8 cellular contexts compared by ENCODE assay signal in the genomic region with DNA sequence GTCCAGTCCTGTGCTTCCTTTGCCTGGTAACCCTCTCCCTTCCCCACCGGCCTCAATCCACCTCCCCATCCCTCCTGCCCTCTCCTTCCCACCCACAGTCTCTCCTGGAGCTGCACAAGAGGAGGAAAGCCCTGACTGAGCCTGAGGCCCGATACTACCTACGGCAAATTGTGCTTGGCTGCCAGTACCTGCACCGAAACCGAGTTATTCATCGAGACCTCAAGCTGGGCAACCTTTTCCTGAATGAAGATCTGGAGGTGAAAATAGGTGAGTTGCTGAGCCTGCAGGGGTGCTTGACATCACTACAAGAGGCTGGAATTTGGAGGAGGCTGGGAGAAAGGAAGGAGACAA. TPM values are rescaled to one million over a fixed set of nuclear protein-coding genes. Genes with fewer than 3 reads are reported as not detected.
A peak's percentile ranks its signal among the peaks of the same experiment; 100 is the strongest.
DNase-seq lines count a peak whose midpoint lies in the region; ATAC-seq and TF ChIP-seq lines count a peak whose summit lies in the region.

No MANE protein-coding gene starts in this region.

- H3K27me3 ChIP-seq in Caco-2 (replicated peaks; ENCODE audit: control insufficient read depth, insufficient read depth, low read length) = no peaks in the 10 kb centered on the region
- H3K27me3 ChIP-seq in naive thymus-derived CD4-positive, alpha-beta T cell (ENCODE audit: control insufficient read depth in 2 of 2, insufficient read depth in 2 of 2, low read length in 2 of 2) = no peaks in the 10 kb centered on the region

- H3K9me3 Mint-ChIP-seq in Caco-2 (ENCODE audit: unreplicated experiment) (no peaks in the 10 kb centered on the region), brain (peaks cover 0 to 5% (median 0%) of the 10 kb centered on the region in 5 experiments)
- no peaks in the 10 kb centered on the region for H3K9me3 Mint-ChIP-seq in naive thymus-derived CD4-positive, alpha-beta T cell

- peaks cover 5% of the 10 kb centered on the region for H3K4me1 Mint-ChIP-seq in Caco-2 (ENCODE audit: low read depth, unreplicated experiment)
- peaks cover 51% of the 10 kb centered on the region for H3K4me1 Mint-ChIP-seq in brain
- peaks cover 10 to 47% (median 23%) of the 10 kb centered on the region in 7 donors for H3K4me1 Mint-ChIP-seq in naive thymus-derived CD4-positive, alpha-beta T cell

- peak overlapping the region; percentile 90 for H3K27ac ChIP-seq in KOPT-K1 (ENCODE audit: low read depth, low read length, poor library complexity, severe bottlenecking)
- H3K27ac ChIP-seq in naive thymus-derived CD4-positive, alpha-beta T cell (ENCODE audit: low read depth, low read length) = no peak overlapping the region

- peak overlapping the region; percentile 83 for H3K4me3 ChIP-seq in Caco-2 (ENCODE audit: low read depth, low read length)
- no peak overlapping the region for H3K4me3 ChIP-seq in naive thymus-derived CD4-positive, alpha-beta T cell (ENCODE audit: low read length)

- H3K4me1 ChIP-seq in Caco-2 = peaks cover 19% of the 10 kb centered on the region
- peaks cover 9 to 10% of the 10 kb centered on the region in 2 donors for H3K4me1 ChIP-seq in naive thymus-derived CD4-positive, alpha-beta T cell (ENCODE audit: control insufficient read depth in 2 of 2, insufficient read depth in 2 of 2, low read length in 2 of 2)

- DNase-seq in Caco-2 = no peak
- DNase-seq in naive thymus-derived CD4-positive, alpha-beta T cell = no peak
- no peak for DNase-seq in RKO (ENCODE audit: low spot score)
- no peak for DNase-seq in GM19238 (ENCODE audit: insufficient read length, low spot score)
- no peak for DNase-seq in NCI-H1436 treated with DMSO at 0.1 percent for 48 hours (lab: John Stamatoyannopoulos, UW)
- no peak for DNase-seq in UCSD-AML1 (lab: John Stamatoyannopoulos, UW; ENCODE audit: unreplicated experiment)

- intact Hi-C loops in Caco-2 (cut with micrococcal nuclease; ENCODE audit: unreplicated experiment) = loop anchor here (5.0 kb wide), 2 partner anchors 38 to 857 kb away; a partner anchor contains a TSS
- intact Hi-C loops in naive thymus-derived CD4-positive, alpha-beta T cell (cut with micrococcal nuclease) = loop anchor here (2.0 to 10.0 kb wide), 3 partner anchors 39 to 335 kb away; a partner anchor contains a TSS

- H3K9me3 ChIP-seq in Caco-2 = no peaks in the 10 kb centered on the region
- H3K9me3 ChIP-seq in KOPT-K1 (ENCODE audit: insufficient read depth, low read length, poor library complexity, severe bottlenecking) = no peaks in the 10 kb centered on the region
- H3K9me3 ChIP-seq in naive thymus-derived CD4-positive, alpha-beta T cell (ENCODE audit: control insufficient read depth in 2 of 3, low read length in 3 of 3) = no peaks in the 10 kb centered on the region

- no TSS peak for BruUV-seq in Caco-2 (replicated peaks; lab: Mats Ljungman, UMichigan)

- H3K36me3 Mint-ChIP-seq in Caco-2 (ENCODE audit: insufficient read depth, unreplicated experiment) = peaks cover 63% of the 10 kb centered on the region
- H3K36me3 Mint-ChIP-seq in brain = peaks cover 30% of the 10 kb centered on the region
- peaks cover 4 to 23% (median 4%) of the 10 kb centered on the region in 5 donors for H3K36me3 Mint-ChIP-seq in naive thymus-derived CD4-positive, alpha-beta T cell

- H3K27me3 Mint-ChIP-seq in Caco-2 (ENCODE audit: insufficient read depth, unreplicated experiment) = no peaks in the 10 kb centered on the region
- peaks cover 3% of the 10 kb centered on the region for H3K27me3 Mint-ChIP-seq in brain
- H3K27me3 Mint-ChIP-seq in naive thymus-derived CD4-positive, alpha-beta T cell = peaks cover 0 to 9% (median 0%) of the 10 kb centered on the region in 5 donors

- no peak for TF ChIP-seq CTCF in Caco-2 (IDR thresholded peaks at IDR 0.05; ENCODE audit: insufficient read depth in 1 of 2, low read depth in 1 of 2, low read length in 1 of 2, severe bottlenecking in 1 of 2, unreplicated experiment in 1 of 2)
- TF ChIP-seq CTCF in brain (conservative IDR thresholded peaks at IDR 0.05) = no peak

- no peak for ATAC-seq in naive thymus-derived CD4-positive, alpha-beta T cell

- POLR2A ChIA-PET in Caco-2 (lab: Charles Lee) = interaction anchor here (0.9 to 1.4 kb wide), 2 partner anchors 11 to 123 kb away, joined by 3 to 5 read pairs; a partner anchor contains a TSS
- POLR2A ChIA-PET in naive thymus-derived CD4-positive, alpha-beta T cell (lab: Charles Lee) = no interaction called here

- CTCF ChIA-PET in Caco-2 (lab: Charles Lee) = no interaction called here
- CTCF ChIA-PET in naive thymus-derived CD4-positive, alpha-beta T cell (lab: Charles Lee) = interaction anchor here (1.1 kb wide), 1 partner anchor 574 kb away, joined by 3 read pairs; no protein-coding TSS in a partner anchor

- H3K36me3 ChIP-seq in Caco-2 (ENCODE audit: control insufficient read depth, insufficient read depth, low read length) (peaks cover 5% of the 10 kb centered on the region), KOPT-K1 (ENCODE audit: insufficient read depth, low read length) (peaks cover 64% of the 10 kb centered on the region)
- H3K36me3 ChIP-seq in naive thymus-derived CD4-positive, alpha-beta T cell (ENCODE audit: control insufficient read depth in 2 of 3, insufficient read depth in 3 of 3, low read length in 3 of 3) = peaks cover 0 to 17% (median 0%) of the 10 kb centered on the region in 3 experiments

- H3K4me3 Mint-ChIP-seq in Caco-2 (ENCODE audit: unreplicated experiment) = peak overlapping the region; percentile 99
- peak overlapping the region; percentile 86 to 92 (median 88) for H3K4me3 Mint-ChIP-seq in brain
- peak overlapping the region in 7 of 10 donors; percentile 0 to 96 (median 84) for H3K4me3 Mint-ChIP-seq in naive thymus-derived CD4-positive, alpha-beta T cell

- H3K27ac Mint-ChIP-seq in Caco-2 (ENCODE audit: unreplicated experiment) (peak overlapping the region; percentile 98), brain (peak overlapping the region in 4 of 5 experiments; percentile 31 to 76 (median 68))
- peak overlapping the region in 1 of 9 donors; percentile 73 for H3K27ac Mint-ChIP-seq in naive thymus-derived CD4-positive, alpha-beta T cell

RNA-seq across cellular contexts. Expression of a gene that starts 1.3 kb away (rescaled TPM):
- total RNA-seq in Caco-2 (2022) = 104 and 114 TPM in 2 replicates
- polyA plus RNA-seq in brain (ENCODE audit: insufficient read depth, low read depth, low replicate concordance) = 49.3 TPM
- 10 to 100 TPM in 1 of 5 experiments, 1 to 10 TPM in 3, under 1 TPM in 1; 0.45 to 65.0 (median 3.2) TPM for total RNA-seq in naive thymus-derived CD4-positive, alpha-beta T cell
- polyA plus RNA-seq in naive thymus-derived CD4-positive, alpha-beta T cell = under 1 TPM; 0.16 to 0.35 TPM

RNA-seq across cellular contexts. Expression of a gene that starts 33.1 kb away (rescaled TPM):
- not detected in 2 replicates for total RNA-seq in Caco-2 (2022)
- polyA plus RNA-seq in brain (ENCODE audit: insufficient read depth, low read depth, low replicate concordance) = not detected
- not detected for total RNA-seq in naive thymus-derived CD4-positive, alpha-beta T cell
- polyA plus RNA-seq in naive thymus-derived CD4-positive, alpha-beta T cell = not detected

RNA-seq across cellular contexts. Expression of a gene that starts 38.7 kb away (rescaled TPM):
- 91.0 and 101 TPM in 2 replicates for total RNA-seq in Caco-2 (2022)
- polyA plus RNA-seq in brain (ENCODE audit: insufficient read depth, low read depth, low replicate concordance) = 68.1 TPM
- total RNA-seq in naive thymus-derived CD4-positive, alpha-beta T cell = 100 to 1,000 TPM in 1 of 5 experiments, 10 to 100 TPM in 4; 42.4 to 100 (median 54.0) TPM
- 10 to 100 TPM; 34.9 to 56.7 TPM for polyA plus RNA-seq in naive thymus-derived CD4-positive, alpha-beta T cell

RNA-seq across cellular contexts. Expression of a gene that starts 38.9 kb away (rescaled TPM):
- total RNA-seq in Caco-2 (2022) = 19.4 and 20.5 TPM in 2 replicates
- 5.4 TPM for polyA plus RNA-seq in brain (ENCODE audit: insufficient read depth, low read depth, low replicate concordance)
- total RNA-seq in naive thymus-derived CD4-positive, alpha-beta T cell = 10 to 100 TPM in 4 of 5 experiments, 1 to 10 TPM in 1; 6.2 to 27.2 (median 14.4) TPM
- polyA plus RNA-seq in naive thymus-derived CD4-positive, alpha-beta T cell = 10 to 100 TPM in 1 of 2 donors, 1 to 10 TPM in 1; 5.9 to 10.0 TPM
